8 cellular contexts compared by ENCODE assay signal in the genomic region with DNA sequence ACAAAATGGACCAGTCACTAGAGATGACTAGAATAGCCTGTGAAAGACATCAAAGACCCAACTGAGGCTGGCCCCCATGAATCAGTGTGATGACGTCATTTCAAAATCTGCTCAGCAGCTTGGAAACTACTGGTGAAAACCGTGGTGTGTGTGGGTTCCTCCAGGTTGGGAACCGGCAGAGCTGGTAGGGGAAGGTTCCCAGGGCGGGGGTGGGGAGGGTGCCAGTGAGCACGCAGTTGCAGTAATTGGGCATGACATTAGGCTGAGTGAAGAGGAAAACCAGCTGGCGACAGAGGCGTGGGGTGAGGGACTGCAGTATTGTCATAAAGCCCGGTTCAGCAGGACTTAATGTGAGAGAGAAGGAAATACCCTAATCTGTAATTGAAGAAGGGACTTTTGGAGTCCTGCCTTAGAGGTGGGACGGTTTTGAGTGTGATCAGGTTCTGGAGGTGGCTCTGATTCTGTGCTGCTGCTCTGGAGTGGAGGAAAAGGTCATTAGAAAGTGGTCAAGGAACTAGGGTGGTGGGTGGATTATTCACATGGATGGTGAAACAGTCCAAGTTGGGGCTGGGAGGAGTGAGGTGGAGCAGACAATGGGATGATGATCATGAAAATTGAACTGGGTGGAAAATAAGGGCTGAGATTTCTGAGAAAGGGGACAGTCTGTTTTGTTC. TPM values are rescaled to one million over a fixed set of nuclear protein-coding genes. Genes with fewer than 3 reads are reported as not detected.
DNase-seq lines count a peak whose midpoint lies in the region; ATAC-seq lines count a peak whose summit lies in the region.

No MANE protein-coding gene starts in this region.

- POLR2A ChIA-PET in CD8-positive, alpha-beta memory T cell (lab: Charles Lee) = no interaction called here

- peaks cover 0 to 7% of the 10 kb centered on the region in 2 donors for H3K27me3 Mint-ChIP-seq in CD8-positive, alpha-beta memory T cell

- peak in 1 of 5 donors; percentile 54 for DNase-seq in CD8-positive, alpha-beta memory T cell
- peak; percentile 7 for DNase-seq in amniotic epithelial cell (ENCODE audit: low read depth)
- DNase-seq in SKM-1 treated with dmso at 0.1 percent for 144 hours (lab: John Stamatoyannopoulos, UW; ENCODE audit: unreplicated experiment) = no peak
- DNase-seq in NCI-H2081 treated with DMSO at 0.1 percent for 48 hours (lab: John Stamatoyannopoulos, UW) = no peak
- no peak for DNase-seq in globus pallidus (ENCODE audit: low spot score)

- H3K4me1 Mint-ChIP-seq in CD8-positive, alpha-beta memory T cell = peaks cover 10 to 22% (median 20%) of the 10 kb centered on the region in 3 donors

- H3K36me3 Mint-ChIP-seq in CD8-positive, alpha-beta memory T cell = peaks cover 0 to 16% (median 2%) of the 10 kb centered on the region in 3 donors

- no peak overlapping the region for H3K27ac ChIP-seq in CD8-positive, alpha-beta memory T cell (ENCODE audit: low read depth, low read length)
- H3K27ac ChIP-seq in muscle layer of duodenum (ENCODE audit: low read length) = peak overlapping the region; percentile 35

- no peaks in the 10 kb centered on the region for H3K36me3 ChIP-seq in CD8-positive, alpha-beta memory T cell (ENCODE audit: insufficient read depth, low read length)
- H3K36me3 ChIP-seq in muscle layer of duodenum (ENCODE audit: control insufficient read depth in 1 of 2, insufficient read depth in 2 of 2, low read length in 2 of 2) = no peaks in the 10 kb centered on the region

- peak overlapping the region in 1 of 7 donors; percentile 68 for H3K4me3 Mint-ChIP-seq in CD8-positive, alpha-beta memory T cell

- CTCF ChIA-PET in CD8-positive, alpha-beta memory T cell (lab: Charles Lee) = interaction anchor here (0.9 to 5.9 kb wide), 3 partner anchors 9 to 403 kb away, joined by 3 to 95 read pairs (median 6); no protein-coding TSS in a partner anchor

- no peaks in the 10 kb centered on the region for H3K27me3 ChIP-seq in CD8-positive, alpha-beta memory T cell (ENCODE audit: insufficient read depth, low read length, poor library complexity, severe bottlenecking)
- H3K27me3 ChIP-seq in muscle layer of duodenum (ENCODE audit: low read depth, low read length) = no peaks in the 10 kb centered on the region

- H3K9me3 Mint-ChIP-seq in CD8-positive, alpha-beta memory T cell = no peaks in the 10 kb centered on the region

- peak overlapping the region in 6 of 8 donors; percentile 1 to 86 (median 54) for H3K27ac Mint-ChIP-seq in CD8-positive, alpha-beta memory T cell

- H3K9me3 ChIP-seq in CD8-positive, alpha-beta memory T cell (ENCODE audit: low read length) = no peaks in the 10 kb centered on the region
- no peaks in the 10 kb centered on the region for H3K9me3 ChIP-seq in muscle layer of duodenum (ENCODE audit: control insufficient read depth in 1 of 2, low read length in 2 of 2)

- peak; percentile 65 for ATAC-seq in GM19395 (IDR thresholded peaks at IDR 0.05; ENCODE audit: unreplicated experiment)
- ATAC-seq in HG03469 (IDR thresholded peaks at IDR 0.05; ENCODE audit: unreplicated experiment) = peak; percentile 39

- H3K4me3 ChIP-seq in CD8-positive, alpha-beta memory T cell (ENCODE audit: low read length) = no peak overlapping the region
- no peak overlapping the region for H3K4me3 ChIP-seq in muscle layer of duodenum (ENCODE audit: low read depth in 1 of 2, low read length in 2 of 2)

- H3K4me1 ChIP-seq in CD8-positive, alpha-beta memory T cell (ENCODE audit: insufficient read depth, low read length) = no peaks in the 10 kb centered on the region
- no peaks in the 10 kb centered on the region for H3K4me1 ChIP-seq in muscle layer of duodenum (ENCODE audit: control insufficient read depth in 1 of 2, insufficient read depth in 2 of 2, low read length in 2 of 2)

RNA-seq across cellular contexts. Expression of a gene that starts 52.0 kb away (rescaled TPM):
- 100 to 1,000 TPM; 102 to 108 TPM for total RNA-seq in CD8-positive, alpha-beta memory T cell
- 5.8 TPM for polyA plus RNA-seq in CD8-positive, alpha-beta memory T cell
